ENCODE assay signal across 16 cellular contexts in the genomic region with DNA sequence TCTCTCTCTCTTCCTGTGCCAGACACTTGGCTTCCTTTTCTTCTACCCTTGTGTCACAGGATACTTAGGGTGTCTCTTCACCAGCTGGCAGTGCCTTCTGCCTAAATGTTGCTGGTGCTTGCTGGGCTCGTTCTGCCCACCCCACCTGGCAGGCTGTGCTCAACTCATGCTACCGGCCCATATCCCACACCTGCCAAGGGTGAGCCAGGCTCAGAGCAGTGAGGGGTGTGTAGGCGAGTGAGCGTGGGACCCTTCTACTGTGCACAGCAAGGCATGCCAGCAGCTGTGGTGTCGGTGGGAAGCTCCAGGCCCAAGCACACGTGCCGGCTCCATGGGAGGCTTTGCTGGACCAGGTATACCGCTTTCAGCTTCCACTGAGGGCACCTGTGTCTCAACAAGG.
DNase-seq lines count a peak whose midpoint lies in the region; ATAC-seq, FAIRE-seq and TF ChIP-seq lines count a peak whose summit lies in the region.
"Had no signal": no experiment of that assay in that cellular context is flagged by ENCODE, and none has a peak within 500 bp of the region (broad histone marks: within the 10 kb centered on the region; RNA-seq: fewer than 3 reads in every experiment).

No MANE protein-coding gene starts in this region.

- H3K9me3 ChIP-seq in kidney (ENCODE audit: control insufficient read depth in 1 of 2, low read length in 2 of 2) = no peaks in the 10 kb centered on the region
- H3K9me3 ChIP-seq in naive thymus-derived CD4-positive, alpha-beta T cell (ENCODE audit: control insufficient read depth in 2 of 3, low read length in 3 of 3) = no peaks in the 10 kb centered on the region
- H3K9me3 ChIP-seq: BE2C had no signal

- TF ChIP-seq CTCF in chondrocyte (IDR thresholded peaks at IDR 0.05) (no peak), kidney (IDR thresholded peaks at IDR 0.05; ENCODE audit: borderline replicate concordance, extremely low read depth, insufficient read depth) (no peak), lower leg skin (IDR thresholded peaks at IDR 0.05) (no peak)

- TF ChIP-seq POLR2A in lower leg skin (IDR thresholded peaks at IDR 0.05) = no peak

- FAIRE-seq in kidney (lab: Jason Lieb, UNC) = no peak
- FAIRE-seq: A204.1, GM12878, GM18507 had no signal

- no peak overlapping the region for H3K9ac ChIP-seq in kidney (ENCODE audit: low read length in 2 of 2)

- no peaks in the 10 kb centered on the region for H3K36me3 ChIP-seq in kidney (ENCODE audit: control insufficient read depth in 1 of 2, insufficient read depth in 2 of 2, low read length in 2 of 2)
- H3K36me3 ChIP-seq in naive thymus-derived CD4-positive, alpha-beta T cell (ENCODE audit: control insufficient read depth in 2 of 3, insufficient read depth in 3 of 3, low read length in 3 of 3) = no peaks in the 10 kb centered on the region
- H3K36me3 ChIP-seq: BE2C had no signal

- no peaks in the 10 kb centered on the region for H3K27me3 ChIP-seq in naive thymus-derived CD4-positive, alpha-beta T cell (ENCODE audit: control insufficient read depth in 2 of 2, insufficient read depth in 2 of 2, low read length in 2 of 2)
- H3K27me3 ChIP-seq: BE2C had no signal

- H3K27ac Mint-ChIP-seq in chondrocyte (ENCODE audit: unreplicated experiment) = no peak overlapping the region
- H3K27ac Mint-ChIP-seq in naive thymus-derived CD4-positive, alpha-beta T cell = no peak overlapping the region
- H3K27ac Mint-ChIP-seq in stimulated activated effector memory CD8-positive, alpha-beta T cell treated with anti-CD3 and anti-CD28 coated beads, Interleukin-12 subunit alpha, Interleukin-12 subunit beta, amount 100 ng/mL, for 72 hours = no peak overlapping the region
- H3K27ac Mint-ChIP-seq: CD4-positive, alpha-beta memory T cell; GM23338; H9 had no signal

- no peaks in the 10 kb centered on the region for H3K9me3 Mint-ChIP-seq in chondrocyte (ENCODE audit: low read depth)
- peaks cover 0 to 2% (median 0%) of the 10 kb centered on the region in 11 donors for H3K9me3 Mint-ChIP-seq in naive thymus-derived CD4-positive, alpha-beta T cell
- no peaks in the 10 kb centered on the region for H3K9me3 Mint-ChIP-seq in stimulated activated effector memory CD8-positive, alpha-beta T cell treated with anti-CD3 and anti-CD28 coated beads, Interleukin-12 subunit alpha, Interleukin-12 subunit beta, amount 100 ng/mL, for 72 hours
- H3K9me3 Mint-ChIP-seq: CD4-positive, alpha-beta memory T cell had no signal

- no peak overlapping the region for H3K4me3 Mint-ChIP-seq in chondrocyte (ENCODE audit: unreplicated experiment)
- H3K4me3 Mint-ChIP-seq in naive thymus-derived CD4-positive, alpha-beta T cell = no peak overlapping the region
- H3K4me3 Mint-ChIP-seq in stimulated activated effector memory CD8-positive, alpha-beta T cell treated with anti-CD3 and anti-CD28 coated beads, Interleukin-12 subunit alpha, Interleukin-12 subunit beta, amount 100 ng/mL, for 72 hours = no peak overlapping the region
- H3K4me3 Mint-ChIP-seq: CD4-positive, alpha-beta memory T cell; GM23338; H9 had no signal

- H3K4me1 Mint-ChIP-seq in chondrocyte (ENCODE audit: low read depth) = no peaks in the 10 kb centered on the region
- H3K4me1 Mint-ChIP-seq in naive thymus-derived CD4-positive, alpha-beta T cell = no peaks in the 10 kb centered on the region
- H3K4me1 Mint-ChIP-seq in stimulated activated effector memory CD8-positive, alpha-beta T cell treated with anti-CD3 and anti-CD28 coated beads, Interleukin-12 subunit alpha, Interleukin-12 subunit beta, amount 100 ng/mL, for 72 hours = no peaks in the 10 kb centered on the region
- H3K4me1 Mint-ChIP-seq: CD4-positive, alpha-beta memory T cell had no signal

- POLR2A ChIA-PET in naive thymus-derived CD4-positive, alpha-beta T cell (lab: Charles Lee) = no interaction called here

- WGBS in lower leg skin, 2 donors = 81 to 91% methylated on average over 8 of the region's 8 CpGs

- no peak overlapping the region for H3K4me3 ChIP-seq in kidney (ENCODE audit: low read length in 2 of 2)
- H3K4me3 ChIP-seq in naive thymus-derived CD4-positive, alpha-beta T cell (ENCODE audit: low read length) = no peak overlapping the region
- H3K4me3 ChIP-seq in lower leg skin (ENCODE audit: low read depth, poor library complexity, severe bottlenecking) = no peak overlapping the region
- H3K4me3 ChIP-seq: GM12878, GM23338 had no signal

- no peaks in the 10 kb centered on the region for H3K4me1 ChIP-seq in kidney (ENCODE audit: control insufficient read depth in 1 of 2, insufficient read depth in 1 of 2, low read depth in 1 of 2, low read length in 2 of 2)
- no peaks in the 10 kb centered on the region for H3K4me1 ChIP-seq in naive thymus-derived CD4-positive, alpha-beta T cell (ENCODE audit: control insufficient read depth in 2 of 2, insufficient read depth in 2 of 2, low read length in 2 of 2)
- H3K4me1 ChIP-seq: BE2C had no signal

- ATAC-seq in naive thymus-derived CD4-positive, alpha-beta T cell = peak; percentile 4
- ATAC-seq in stimulated activated effector memory CD8-positive, alpha-beta T cell treated with anti-CD3 and anti-CD28 coated beads, Interleukin-12 subunit alpha, Interleukin-12 subunit beta, amount 100 ng/mL, for 72 hours = peak; percentile 31
- no peak for ATAC-seq in HG03432 (IDR thresholded peaks at IDR 0.05; ENCODE audit: unreplicated experiment)
- ATAC-seq: GM12878, GM23338 had no signal

- CTCF ChIA-PET in naive thymus-derived CD4-positive, alpha-beta T cell (lab: Charles Lee) = interaction anchor here (0.5 kb wide), 1 partner anchor 1832 kb away, joined by 3 read pairs; no protein-coding TSS in a partner anchor

- no peak overlapping the region for H3K27ac ChIP-seq in kidney (ENCODE audit: low read depth in 2 of 2, low read length in 2 of 2)
- H3K27ac ChIP-seq in naive thymus-derived CD4-positive, alpha-beta T cell (ENCODE audit: low read depth, low read length) = no peak overlapping the region
- H3K27ac ChIP-seq: C4-2B had no signal

- DNase-seq in chondrocyte (ENCODE audit: low spot score) (peak; percentile 57), kidney (peak; percentile 53), lower leg skin (ENCODE audit: low spot score in 2 of 2) (no peak), NCI-H526 treated with DMSO at 0.1 percent for 48 hours (lab: John Stamatoyannopoulos, UW) (no peak)
- no peak for DNase-seq in naive thymus-derived CD4-positive, alpha-beta T cell
- DNase-seq in stimulated activated effector memory CD8-positive, alpha-beta T cell treated with anti-CD3 and anti-CD28 coated beads, Interleukin-12 subunit alpha, Interleukin-12 subunit beta, amount 100 ng/mL, for 72 hours (ENCODE audit: low spot score in 2 of 2) = no peak
- DNase-seq: BE2C; CD4-positive, alpha-beta memory T cell; DMS79; H9 had no signal

- no peaks in the 10 kb centered on the region for H3K36me3 Mint-ChIP-seq in chondrocyte (ENCODE audit: low read depth)
- H3K36me3 Mint-ChIP-seq in naive thymus-derived CD4-positive, alpha-beta T cell = no peaks in the 10 kb centered on the region
- no peaks in the 10 kb centered on the region for H3K36me3 Mint-ChIP-seq in stimulated activated effector memory CD8-positive, alpha-beta T cell treated with anti-CD3 and anti-CD28 coated beads, Interleukin-12 subunit alpha, Interleukin-12 subunit beta, amount 100 ng/mL, for 72 hours
- H3K36me3 Mint-ChIP-seq: CD4-positive, alpha-beta memory T cell had no signal

- intact Hi-C loops in kidney (cut with DNase I) (no loop called here), lower leg skin (cut with DNase I; ENCODE audit: low total_unique reads) (no loop called here)
- intact Hi-C loops in naive thymus-derived CD4-positive, alpha-beta T cell (cut with micrococcal nuclease) = no loop called here

- peaks cover 3% of the 10 kb centered on the region for H3K27me3 Mint-ChIP-seq in chondrocyte (ENCODE audit: low read depth)
- H3K27me3 Mint-ChIP-seq in naive thymus-derived CD4-positive, alpha-beta T cell = peaks cover 0 to 4% (median 0%) of the 10 kb centered on the region in 5 donors
- H3K27me3 Mint-ChIP-seq: CD4-positive, alpha-beta memory T cell had no signal

Comparison
In these comparisons a context has a peak if more than half of its experiments do, and no peak if none do; other contexts are left out.
1. DNase-seq: peak in chondrocyte (single experiment) and kidney (single experiment); none in naive thymus-derived CD4-positive, alpha-beta T cell (0 of 9), stimulated activated effector memory CD8-positive, alpha-beta T cell treated with anti-CD3 and anti-CD28 coated beads, Interleukin-12 subunit alpha, Interleukin-12 subunit beta, amount 100 ng/mL, for 72 hours (0 of 2), lower leg skin (0 of 2) and NCI-H526 treated with DMSO at 0.1 percent for 48 hours (single experiment).